ENCODE assay signal across 20 cellular contexts in genomic region chr21:42760361-42760970, GRCh38.
"Had no signal": no experiment of that assay in that cellular context is flagged by ENCODE, and none has a peak within 500 bp of the region (broad histone marks: within the 10 kb centered on the region; RNA-seq: fewer than 3 reads in every experiment).

No MANE protein-coding gene starts in this region.

- H3K36me3 Mint-ChIP-seq: activated naive CD4-positive, alpha-beta T cell treated with anti-CD3 and anti-CD28 coated beads, Interleukin-2, amount 50 U/mL, for 72 hours; immature natural killer cell; naive B cell had no signal

- H3K4me3 ChIP-seq: ascending aorta, esophagus squamous epithelium, gastroesophageal sphincter, lung, sigmoid colon, smooth muscle cell, upper lobe of right lung had no signal

- ATAC-seq: activated naive CD4-positive, alpha-beta T cell treated with anti-CD3 and anti-CD28 coated beads, Interleukin-2, amount 50 U/mL, for 72 hours; left lobe of liver; upper lobe of right lung had no signal

- H3K27me3 ChIP-seq: ascending aorta, brain microvascular endothelial cell, esophagus squamous epithelium, gastroesophageal sphincter, sigmoid colon, upper lobe of right lung had no signal

- H3K27me3 Mint-ChIP-seq: naive B cell had no signal

- H3K4me1 ChIP-seq: ascending aorta, esophagus squamous epithelium, sigmoid colon, upper lobe of right lung had no signal

- H3K4me3 Mint-ChIP-seq: immature natural killer cell, naive B cell, neural crest cell had no signal

- H3K4me1 Mint-ChIP-seq: immature natural killer cell, neural crest cell had no signal

- H3K9me3 ChIP-seq: ascending aorta, esophagus squamous epithelium, gastroesophageal sphincter, sigmoid colon, upper lobe of right lung had no signal

- H3K27ac ChIP-seq: ascending aorta, brain microvascular endothelial cell, esophagus squamous epithelium, upper lobe of right lung had no signal

- H3K9me3 Mint-ChIP-seq: activated naive CD4-positive, alpha-beta T cell treated with anti-CD3 and anti-CD28 coated beads, Interleukin-2, amount 50 U/mL, for 72 hours; immature natural killer cell; naive B cell; neural crest cell had no signal

- H3K36me3 ChIP-seq: ascending aorta, brain microvascular endothelial cell, upper lobe of right lung had no signal

- H3K4me2 ChIP-seq: smooth muscle cell had no signal

- DNase-seq: activated gamma-delta T cell treated with Interleukin-2 at 50 U/mL for 16 hours; activated T-cell treated with anti-CD3 and anti-CD28 coated beads, Interleukin-2, amount 50 U/mL, for 1 hour; brain microvascular endothelial cell; dermis blood vessel endothelial cell; effector CD8-positive, alpha-beta T cell; esophagus squamous epithelium; immature natural killer cell; naive B cell; sigmoid colon; stimulated activated CD4-positive, alpha-beta T cell treated with anti-CD3 and anti-CD28 coated beads, Interleukin-2, amount 100 ng/mL, for 48 hours; stimulated activated CD8-positive, alpha-beta memory T cell treated with anti-CD3 and anti-CD28 coated beads, Interleukin-4, amount 100 ng/mL, for 48 hours; stimulated activated naive CD4-positive, alpha-beta T cell; upper lobe of right lung had no signal

- H3K27ac Mint-ChIP-seq: activated naive CD4-positive, alpha-beta T cell treated with anti-CD3 and anti-CD28 coated beads, Interleukin-2, amount 50 U/mL, for 72 hours; naive B cell had no signal
